8 cellular contexts compared by ENCODE assay signal in genomic region chr6:73520688-73521350, GRCh38. TPM values are rescaled to one million over a fixed set of nuclear protein-coding genes. Genes with fewer than 3 reads are reported as not detected.
DNase-seq lines count a peak whose midpoint lies in the region; ATAC-seq, FAIRE-seq and TF ChIP-seq lines count a peak whose summit lies in the region.

EEF1A1 (minus strand) TSS chr6:73521032; CDS start chr6:73520026, 1,006 bp downstream.

- TF ChIP-seq POLR2A in HepG2 (IDR thresholded peaks at IDR 0.05; ENCODE audit: insufficient read depth in 1 of 2, low read depth in 2 of 2, low read length in 2 of 2) = peak; percentile 100

- CTCF ChIA-PET in HepG2 (lab: Yijun Ruan, JAX; ENCODE audit: low intra/inter-chr PET ratio, low total read pairs) = no interaction called here

- no TSS peak for BruUV-seq in HepG2 (replicated peaks; lab: Mats Ljungman, UMichigan)

- H3K27me3 ChIP-seq in BLaER1 treated with 17β-estradiol and CSF1 and Interleukin-3, amounts not matched to agents 10 nM and 100 nM = no peaks in the 10 kb centered on the region; a peak in 1 of 22 replicates
- no peaks in the 10 kb centered on the region; a peak in 1 of 5 replicates for H3K27me3 ChIP-seq in HepG2 (ENCODE audit: control insufficient read depth in 1 of 2, insufficient read depth in 2 of 2, low read length in 2 of 2)

- H3K9ac ChIP-seq in BLaER1 treated with 17β-estradiol and CSF1 and Interleukin-3, amounts not matched to agents 10 nM and 100 nM = peak within 1 kb of the TSS; percentile 96 to 100 (median 99)
- H3K9ac ChIP-seq in HepG2 (ENCODE audit: insufficient read depth, low read depth, low read length) = peak within 1 kb of the TSS; percentile 100

- TF ChIP-seq CTCF in HepG2 (CRISPR knock-in tag; IDR thresholded peaks at IDR 0.05) = peak; percentile 35

- ATAC-seq in GM19351 (IDR thresholded peaks at IDR 0.05; ENCODE audit: unreplicated experiment) (peak; percentile 54), HG03521 (IDR thresholded peaks at IDR 0.05; ENCODE audit: unreplicated experiment) (peak; percentile 65), HepG2 (peak; percentile 79)

- H3K4me1 ChIP-seq in BLaER1 treated with 17β-estradiol and CSF1 and Interleukin-3, amounts not matched to agents 10 nM and 100 nM = peaks cover 26 to 40% (median 34%) of the 10 kb centered on the region in 10 experiments
- H3K4me1 ChIP-seq in HepG2 (ENCODE audit: insufficient read depth, low read length) = peaks cover 46% of the 10 kb centered on the region

- H3K4me3 ChIP-seq in BLaER1 treated with 17β-estradiol and CSF1 and Interleukin-3, amounts not matched to agents 10 nM and 100 nM = peak within 1 kb of the TSS; percentile 81 to 100 (median 93)
- H3K4me3 ChIP-seq in HepG2 (replicated peaks in 1 of 3; ENCODE audit: insufficient read depth in 1 of 3, low read depth in 2 of 3, low read length in 3 of 3) = peak within 1 kb of the TSS; percentile 78 to 100 (median 97)

- under 1% methylated on average over 15 of the region's 53 CpGs for WGBS in HepG2 (ENCODE audit: low lambda C conversion rate)

- H3K9me3 ChIP-seq in BLaER1 treated with 17β-estradiol and CSF1 and Interleukin-3, amounts not matched to agents 10 nM and 100 nM (replicated peaks in 1 of 11) = no peaks in the 10 kb centered on the region; a peak in 3 of 22 replicates
- H3K9me3 ChIP-seq in HepG2 (ENCODE audit: low read length) = no peaks in the 10 kb centered on the region

- peak; percentile 47 for FAIRE-seq in HepG2 (lab: Jason Lieb, UNC)

- POLR2A ChIA-PET in HepG2 (lab: Yijun Ruan, JAX) = interaction anchor here (0.9 to 6.5 kb wide), 27 partner anchors 8 to 175 kb away, joined by 3 to 130 read pairs (median 8); partner anchors contain the start of genes CD109, MTO1 and SLC17A5

- no peak within 1 kb of the TSS for H2AFZ ChIP-seq in HepG2 (ENCODE audit: low read length)

- DNase-seq in NCI-H748 treated with DMSO at 0.1 percent for 48 hours (lab: John Stamatoyannopoulos, UW) = peak; percentile 96
- peak; percentile 100 for DNase-seq in activated CD4-positive, alpha-beta T cell treated with anti-CD3 and anti-CD28 coated beads, Interleukin-2, amount 50 U/mL, for 4 hours
- DNase-seq in dermis blood vessel endothelial cell = peak; percentile 100
- DNase-seq in HepG2 (ENCODE audit: low spot score) = peak; percentile 98
- peak; percentile 100 for DNase-seq in stimulated activated CD4-positive, alpha-beta T cell treated with anti-CD3 and anti-CD28 coated beads, Interleukin-4, amount 100 ng/mL, for 1 hour

- peak within 1 kb of the TSS; percentile 98 to 100 (median 99) for H3K27ac ChIP-seq in BLaER1 treated with 17β-estradiol and CSF1 and Interleukin-3, amounts not matched to agents 10 nM and 100 nM
- peak within 1 kb of the TSS; percentile 100 for H3K27ac ChIP-seq in HepG2 (ENCODE audit: extremely low read length, insufficient read depth, low read length)

- intact Hi-C loops in HepG2 (cut with micrococcal nuclease; ENCODE audit: unreplicated experiment) = loop anchor here (1.0 to 5.0 kb wide), 3 partner anchors 46 to 133 kb away; no protein-coding TSS in a partner anchor

- peaks cover 47 to 50% (median 49%) of the 10 kb centered on the region in 11 experiments for H4K20me1 ChIP-seq in BLaER1 treated with 17β-estradiol and CSF1 and Interleukin-3, amounts not matched to agents 10 nM and 100 nM
- H4K20me1 ChIP-seq in HepG2 (ENCODE audit: insufficient read depth, low read length) = peaks cover 44% of the 10 kb centered on the region

- TF ChIP-seq RAD21 in HepG2 (CRISPR knock-in tag; IDR thresholded peaks at IDR 0.05) = no peak

- H3K36me3 ChIP-seq in BLaER1 treated with 17β-estradiol and CSF1 and Interleukin-3, amounts not matched to agents 10 nM and 100 nM = peaks cover 46 to 51% (median 47%) of the 10 kb centered on the region in 11 experiments
- peaks cover 7 to 33% of the 10 kb centered on the region in 2 experiments for H3K36me3 ChIP-seq in HepG2 (replicated peaks in 1 of 2; ENCODE audit: control insufficient read depth in 1 of 2, insufficient read depth in 2 of 2, low read length in 2 of 2)

- TF ChIP-seq EP300 in HepG2 (IDR thresholded peaks at IDR 0.05; ENCODE audit: low read depth in 2 of 2, low read length in 2 of 2) = peak in 1 of 2 experiments; percentile 36; a peak in 1 of 4 replicates
- peak; percentile 12; the same call in 1 of the 2 replicates for TF ChIP-seq EP300 in HepG2 (CRISPR knock-in tag; IDR thresholded peaks at IDR 0.05; ENCODE audit: borderline replicate concordance)

- H3K79me2 ChIP-seq in HepG2 (ENCODE audit: insufficient read depth, low read length) = peaks cover 28% of the 10 kb centered on the region

- in situ Hi-C loops in HepG2 (cut with HindIII; ENCODE audit: extremely low pct_ligation_motif_present, low pct_unique_long_range_greater_than_20kb) = loop anchor here (5.0 to 10.0 kb wide), 2 partner anchors 64 to 86 kb away; no protein-coding TSS in a partner anchor

- peak within 1 kb of the TSS; percentile 81 to 94 (median 90) for H3K4me2 ChIP-seq in BLaER1 treated with 17β-estradiol and CSF1 and Interleukin-3, amounts not matched to agents 10 nM and 100 nM
- peak within 1 kb of the TSS; percentile 91 for H3K4me2 ChIP-seq in HepG2 (ENCODE audit: low read depth, low read length)

TF ChIP-seq in HepG2, 621 proteins besides CTCF, POLR2A, EP300 and RAD21 (continues in another document):
- peak; percentile 14; the same call in 1 of the 2 replicates for TF ChIP-seq CENPBD1 (CRISPR knock-in tag; IDR thresholded peaks at IDR 0.05; ENCODE audit: borderline replicate concordance, low read depth)
- no peak for TF ChIP-seq ZBTB46 (CRISPR knock-in tag; IDR thresholded peaks at IDR 0.05; ENCODE audit: borderline replicate concordance)
- peak; percentile 49; the same call in 1 of the 2 replicates for TF ChIP-seq REL (CRISPR knock-in tag; conservative IDR thresholded peaks at IDR 0.05)
- TF ChIP-seq ZNF234 (CRISPR knock-in tag; conservative IDR thresholded peaks at IDR 0.05) = peak; percentile 54; the same call in 1 of the 2 replicates
- no peak for TF ChIP-seq TRIM24 (CRISPR knock-in tag; IDR thresholded peaks at IDR 0.05)
- TF ChIP-seq SSRP1 (CRISPR knock-in tag; IDR thresholded peaks at IDR 0.05) = peak; percentile 99
- TF ChIP-seq ZNF776 (CRISPR knock-in tag; IDR thresholded peaks at IDR 0.05) = peak; percentile 71; the same call in 1 of the 2 replicates
- TF ChIP-seq EED (CRISPR knock-in tag; IDR thresholded peaks at IDR 0.05) = no peak
- TF ChIP-seq HIVEP1 (CRISPR knock-in tag; IDR thresholded peaks at IDR 0.05) = peak; percentile 53; the same call in 1 of the 2 replicates
- 0 out of 2 replicates have a peak, but pooled peaks have one; percentile 17 for TF ChIP-seq SMC3 (IDR thresholded peaks at IDR 0.05; ENCODE audit: low read length)
- no peak for TF ChIP-seq GABPA (IDR thresholded peaks at IDR 0.05; ENCODE audit: low read depth, low read length)
- peak; percentile 52 for TF ChIP-seq GABPA (CRISPR knock-in tag; IDR thresholded peaks at IDR 0.05; ENCODE audit: low read depth)

RNA-seq across cellular contexts. Expression of gene EEF1A1, which starts in this region (rescaled TPM):
- total RNA-seq in dermis blood vessel endothelial cell (21,419 and 26,919 TPM in 2 replicates), HepG2 (2016; rRNA removed; fragmentation: Illumina TruSeq; extraction: Trizol) (13,726 and 19,145 TPM in 2 replicates)
- 8,339 and 10,487 TPM in 2 replicates for total RNA-seq in HepG2 (2016; cell fraction: cytosol; rRNA removed; fragmentation: Illumina TruSeq; extraction: Trizol; ENCODE audit: low read depth)
- 13,733 and 18,946 TPM in 2 replicates for total RNA-seq in HepG2 (2016; cell fraction: insoluble cytoplasmic fraction; rRNA removed; fragmentation: Illumina TruSeq; extraction: Trizol)
- 28,006 and 33,792 TPM in 2 replicates for total RNA-seq in HepG2 (2016; cell fraction: membrane; rRNA removed; fragmentation: Illumina TruSeq; extraction: Trizol)
- total RNA-seq in HepG2 (2016; cell fraction: nucleus; rRNA removed; fragmentation: Illumina TruSeq; extraction: Trizol) = 5,621 and 5,952 TPM in 2 replicates
- polyA plus RNA-seq in HepG2 (2011; rRNA removed) = 14,480 and 17,172 TPM in 2 replicates
- polyA plus RNA-seq in HepG2 (2011; cell fraction: cytosol; rRNA removed) = 15,977 and 19,367 TPM in 2 replicates
- 3,845 and 5,107 TPM in 2 replicates for polyA plus RNA-seq in HepG2 (2011; cell fraction: nucleus; rRNA removed)
- 17,181 and 19,057 TPM in 2 replicates for polyA plus RNA-seq in HepG2 (2012)
- polyA plus RNA-seq in HepG2 (2016; cell fraction: cytosol; fragmentation: Illumina TruSeq; extraction: Trizol; ENCODE audit: low read depth) = 12,881 and 14,827 TPM in 2 replicates
- polyA plus RNA-seq in HepG2 (2016; cell fraction: insoluble cytoplasmic fraction; fragmentation: Illumina TruSeq; extraction: Trizol; ENCODE audit: low read depth) = 16,271 and 16,577 TPM in 2 replicates
- 23,858 and 27,229 TPM in 2 replicates for polyA plus RNA-seq in HepG2 (2016; cell fraction: membrane; fragmentation: Illumina TruSeq; extraction: Trizol; ENCODE audit: low read depth)
- polyA plus RNA-seq in HepG2 (2016; cell fraction: nucleus; fragmentation: Illumina TruSeq; extraction: Trizol; ENCODE audit: insufficient read depth, low read depth) = 6,994 and 7,179 TPM in 2 replicates
- polyA minus RNA-seq in HepG2 (2011; rRNA and poly(A)+ RNA removed; ENCODE audit: low replicate concordance) = 11,031 and 11,693 TPM in 2 replicates
- polyA minus RNA-seq in HepG2 (2011; cell fraction: cytosol; rRNA and poly(A)+ RNA removed) = 6,843 and 8,738 TPM in 2 replicates
- polyA minus RNA-seq in HepG2 (2011; cell fraction: nucleus; rRNA and poly(A)+ RNA removed) = 1,924 and 3,380 TPM in 2 replicates

Comparison
In these comparisons a context has a peak if more than half of its experiments do, and no peak if none do; other contexts are left out.
1. Peak in every context shown above with its lines: DNase-seq, ATAC-seq, H3K4me3 ChIP-seq and H3K27ac ChIP-seq.